Comparison of ENCODE assay signal across 20 cellular contexts in the genomic region with DNA sequence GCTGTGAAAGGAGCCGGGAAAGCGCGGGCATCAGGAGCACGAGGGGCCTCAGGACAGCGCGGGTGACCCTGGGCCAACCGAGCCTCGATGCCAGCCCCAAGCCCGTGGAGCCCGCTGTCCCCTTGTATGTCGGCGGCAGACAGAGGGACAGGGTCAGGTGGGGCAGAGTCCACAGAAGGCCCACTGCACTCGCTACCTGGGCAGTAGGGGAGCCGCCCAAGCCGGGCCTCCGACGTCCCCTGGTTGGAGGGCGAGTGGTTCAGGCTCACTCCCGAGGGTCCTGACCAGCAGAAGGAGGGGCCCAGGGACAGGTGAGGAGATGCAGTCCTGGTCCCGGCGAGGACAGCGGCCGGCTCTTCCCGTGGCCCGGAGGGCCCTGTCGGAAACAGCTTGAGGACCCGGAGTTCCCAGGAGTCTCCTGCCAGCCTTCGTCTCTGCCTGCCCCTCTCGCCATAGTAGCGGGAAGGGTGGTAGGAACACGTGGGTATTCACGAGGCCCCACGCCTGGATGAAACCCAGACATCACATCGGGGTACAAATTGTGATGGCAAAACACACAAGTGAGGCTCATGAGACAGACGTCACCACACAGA.
"Had no signal": no experiment of that assay in that cellular context is flagged by ENCODE, and none has a peak within 500 bp of the region (broad histone marks: within the 10 kb centered on the region; RNA-seq: fewer than 3 reads in every experiment).

No MANE protein-coding gene starts in this region.

- H3K4me2 ChIP-seq: neural progenitor cell had no signal

- H2AFZ ChIP-seq: neural progenitor cell had no signal

- H3K36me3 Mint-ChIP-seq: memory B cell; natural killer cell treated with Interleukin-12 subunit alpha and Interleukin-12 subunit beta and Interleukin-15 and Interleukin-18, amount 100 ng/mL, for 72 hours; neural progenitor cell had no signal

- ATAC-seq: heart left ventricle; natural killer cell treated with Interleukin-12 subunit alpha and Interleukin-12 subunit beta and Interleukin-15 and Interleukin-18, amount 100 ng/mL, for 72 hours had no signal

- H3K4me3 Mint-ChIP-seq: memory B cell; natural killer cell treated with Interleukin-12 subunit alpha and Interleukin-12 subunit beta and Interleukin-15 and Interleukin-18, amount 100 ng/mL, for 72 hours; neural progenitor cell had no signal

- H3K27ac Mint-ChIP-seq: memory B cell; natural killer cell treated with Interleukin-12 subunit alpha and Interleukin-12 subunit beta and Interleukin-15 and Interleukin-18, amount 100 ng/mL, for 72 hours; neural progenitor cell had no signal

- H3K9ac ChIP-seq: neural progenitor cell had no signal

- H3K27ac ChIP-seq: coronary artery, heart left ventricle, neural progenitor cell, sigmoid colon, skin epidermis, stomach, thoracic aorta had no signal

- H3K9me3 Mint-ChIP-seq: memory B cell; natural killer cell treated with Interleukin-12 subunit alpha and Interleukin-12 subunit beta and Interleukin-15 and Interleukin-18, amount 100 ng/mL, for 72 hours; neural progenitor cell had no signal

- H3K4me1 Mint-ChIP-seq: memory B cell, neural progenitor cell had no signal

- H3K4me3 ChIP-seq: coronary artery, heart left ventricle, neural progenitor cell, sigmoid colon, skin epidermis, stomach, thoracic aorta had no signal

- H3K4me1 ChIP-seq: neural progenitor cell, sigmoid colon, stomach had no signal

- H3K27me3 ChIP-seq: neural progenitor cell, sigmoid colon had no signal

- H3K36me3 ChIP-seq: heart left ventricle, neural progenitor cell, sigmoid colon, stomach, thoracic aorta had no signal

- H3K9me3 ChIP-seq: heart left ventricle, sigmoid colon, stomach, thoracic aorta had no signal

- DNase-seq: effector CD4-positive, alpha-beta T cell; foreskin melanocyte; heart left ventricle; hippocampal formation; kidney glomerular epithelial cell; midbrain; occipital lobe; sigmoid colon; stimulated activated CD4-positive, alpha-beta T cell treated with anti-CD3 and anti-CD28 coated beads, Interleukin-2, amount 100 ng/mL, for 24 hours; stimulated activated CD4-positive, alpha-beta T cell treated with anti-CD3 and anti-CD28 coated beads, Interleukin-4, amount 100 ng/mL, for 4 hours; stimulated activated naive CD4-positive, alpha-beta T cell; stomach; substantia nigra; trophoblast cell had no signal
